ENCODE assay signal across 29 cellular contexts in the genomic region with DNA sequence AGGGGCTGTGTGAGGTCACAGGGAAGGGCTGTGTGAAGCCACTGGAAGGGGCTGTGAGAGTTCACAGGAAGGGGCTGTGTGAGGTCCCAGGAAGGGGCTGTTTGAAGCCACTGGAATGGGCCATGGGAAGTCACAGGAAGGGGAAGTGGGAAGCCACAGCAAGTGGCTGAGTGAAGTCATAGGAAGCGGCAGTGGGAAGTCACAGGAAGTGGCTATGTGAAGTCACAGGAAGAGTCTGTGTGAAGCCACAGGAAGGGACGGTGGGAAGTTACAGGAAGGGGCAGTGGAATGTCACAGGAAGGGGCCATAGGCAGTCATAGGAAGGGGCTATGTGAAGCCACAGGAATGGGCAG. TPM values are rescaled to one million over a fixed set of nuclear protein-coding genes. Genes with fewer than 3 reads are reported as not detected.
DNase-seq lines count a peak whose midpoint lies in the region; ATAC-seq and TF ChIP-seq lines count a peak whose summit lies in the region.
"Had no signal": no experiment of that assay in that cellular context is flagged by ENCODE, and none has a peak within 500 bp of the region (broad histone marks: within the 10 kb centered on the region; RNA-seq: fewer than 3 reads in every experiment).

No MANE protein-coding gene starts in this region.

- no peak overlapping the region for H3K4me3 Mint-ChIP-seq in T-helper 17 cell
- H3K4me3 Mint-ChIP-seq in chondrocyte (ENCODE audit: unreplicated experiment), result no peak overlapping the region
- H3K4me3 Mint-ChIP-seq in activated CD8-positive, alpha-beta memory T cell treated with anti-CD3 and anti-CD28 coated beads, Interleukin-2, amount 10 ng/mL, durations not matched to agents 7 days and 5 days, result no peak overlapping the region
- H3K4me3 Mint-ChIP-seq: activated T-cell treated with anti-CD3 and anti-CD28 coated beads, Interleukin-2, amount 50 U/mL, for 4 hours; nephron had no signal

- H3K4me2 ChIP-seq in BLaER1 treated with 17β-estradiol and CSF1 and Interleukin-3, amounts not matched to agents 10 nM and 100 nM, result peak overlapping the region in 8 of 11 experiments; percentile 5 to 48 (median 30); a peak in 12 of 22 replicates
- H3K4me2 ChIP-seq in DND-41 (ENCODE audit: insufficient read depth, low read length), result no peak overlapping the region

- no peak overlapping the region for H3K27ac Mint-ChIP-seq in T-helper 17 cell
- H3K27ac Mint-ChIP-seq in chondrocyte (ENCODE audit: unreplicated experiment), result no peak overlapping the region
- no peak overlapping the region for H3K27ac Mint-ChIP-seq in activated CD8-positive, alpha-beta memory T cell treated with anti-CD3 and anti-CD28 coated beads, Interleukin-2, amount 10 ng/mL, durations not matched to agents 7 days and 5 days
- H3K27ac Mint-ChIP-seq: nephron had no signal

- intact Hi-C loops in lower lobe of right lung (cut with DNase I), result no loop called here
- intact Hi-C loops in A673 (cut with micrococcal nuclease; ENCODE audit: unreplicated experiment), result no loop called here

- H3K4me1 Mint-ChIP-seq in T-helper 17 cell (peaks cover 4% of the 10 kb centered on the region), chondrocyte (ENCODE audit: low read depth) (no peaks in the 10 kb centered on the region)
- H3K4me1 Mint-ChIP-seq in activated CD8-positive, alpha-beta memory T cell treated with anti-CD3 and anti-CD28 coated beads, Interleukin-2, amount 10 ng/mL, durations not matched to agents 7 days and 5 days, result peaks cover 6% of the 10 kb centered on the region
- H3K4me1 Mint-ChIP-seq: nephron had no signal

- BruUV-seq in A673 (replicated peaks; lab: Mats Ljungman, UMichigan), result no TSS peak

- no peaks in the 10 kb centered on the region for H3K36me3 ChIP-seq in BLaER1 treated with 17β-estradiol and CSF1 and Interleukin-3, amounts not matched to agents 10 nM and 100 nM
- H3K36me3 ChIP-seq in DND-41 (ENCODE audit: insufficient read depth, low read length), result no peaks in the 10 kb centered on the region
- H3K36me3 ChIP-seq in lower lobe of right lung, result no peaks in the 10 kb centered on the region
- H3K36me3 ChIP-seq in A673 (ENCODE audit: insufficient read depth, low read length, poor library complexity, severe bottlenecking), result no peaks in the 10 kb centered on the region
- H3K36me3 ChIP-seq: pancreas, SJSA1, upper lobe of right lung had no signal

- peaks cover 73 to 94% (median 80%) of the 10 kb centered on the region in 11 experiments for H3K9me3 ChIP-seq in BLaER1 treated with 17β-estradiol and CSF1 and Interleukin-3, amounts not matched to agents 10 nM and 100 nM (replicated peaks in 1 of 11)
- peaks cover 53% of the 10 kb centered on the region for H3K9me3 ChIP-seq in DND-41 (ENCODE audit: insufficient read depth, low read length, severe bottlenecking)
- H3K9me3 ChIP-seq in T-helper 17 cell (ENCODE audit: control insufficient read depth, low read length, poor library complexity, severe bottlenecking), result peaks cover 12% of the 10 kb centered on the region
- peaks cover 7% of the 10 kb centered on the region for H3K9me3 ChIP-seq in lower lobe of right lung
- no peaks in the 10 kb centered on the region for H3K9me3 ChIP-seq in A673 (ENCODE audit: low read depth, low read length, poor library complexity, severe bottlenecking)
- H3K9me3 ChIP-seq: pancreas, SJSA1, upper lobe of right lung had no signal

- H3K27me3 ChIP-seq in BLaER1 treated with 17β-estradiol and CSF1 and Interleukin-3, amounts not matched to agents 10 nM and 100 nM, result no peaks in the 10 kb centered on the region
- H3K27me3 ChIP-seq in DND-41 (ENCODE audit: insufficient read depth, low read length, poor library complexity) (no peaks in the 10 kb centered on the region), lower lobe of right lung (ENCODE audit: low read depth) (no peaks in the 10 kb centered on the region), A673 (replicated peaks; ENCODE audit: insufficient read depth, low read depth, low read length, poor library complexity) (no peaks in the 10 kb centered on the region)
- H3K27me3 ChIP-seq: pancreas, SJSA1, upper lobe of right lung had no signal

- CTCF ChIA-PET in A673 (lab: Charles Lee) (no interaction called here), HEK293T (lab: Yijun Ruan, JAX) (no interaction called here)
- CTCF ChIA-PET in activated CD8-positive, alpha-beta memory T cell treated with anti-CD3 and anti-CD28 coated beads, Interleukin-2, amount 10 ng/mL, durations not matched to agents 7 days and 5 days (lab: Charles Lee), result no interaction called here

- peak overlapping the region in 5 of 11 experiments; percentile 32 to 68 (median 64); a peak in 11 of 22 replicates for H3K9ac ChIP-seq in BLaER1 treated with 17β-estradiol and CSF1 and Interleukin-3, amounts not matched to agents 10 nM and 100 nM
- no peak overlapping the region for H3K9ac ChIP-seq in DND-41 (ENCODE audit: low read depth, low read length)

- DNase-seq in DND-41 (peak; percentile 52), T-helper 17 cell (no peak), lower lobe of right lung (no peak), A673 (ENCODE audit: low spot score) (no peak), HEK293T (ENCODE audit: extremely low spot score) (no peak), chondrocyte (ENCODE audit: low spot score) (no peak)
- no peak for DNase-seq in activated CD8-positive, alpha-beta memory T cell treated with anti-CD3 and anti-CD28 coated beads, Interleukin-2, amount 10 ng/mL, durations not matched to agents 7 days and 5 days
- DNase-seq: activated gamma-delta T cell treated with Interleukin-2 at 50 U/mL for 16 hours; activated T-cell treated with anti-CD3 and anti-CD28 coated beads, Interleukin-2, amount 50 U/mL, for 4 hours; effector CD4-positive, alpha-beta T cell; EL; erythroblast; glutamatergic neuron; kidney; midbrain; NCI-H2171 treated with DMSO at 0.1 percent for 48 hours; NCI-H526; NK-92 treated with Interleukin-12 subunit alpha and Interleukin-12 subunit beta, amount 100 ng/mL, for 24 hours; pancreas; retina; stimulated activated CD4-positive, alpha-beta T cell treated with anti-CD3 and anti-CD28 coated beads, Interleukin-4, amount 100 ng/mL, for 1 hour; upper lobe of right lung had no signal

- H3K27me3 Mint-ChIP-seq in T-helper 17 cell (no peaks in the 10 kb centered on the region), chondrocyte (ENCODE audit: low read depth) (no peaks in the 10 kb centered on the region)
- no peaks in the 10 kb centered on the region for H3K27me3 Mint-ChIP-seq in activated CD8-positive, alpha-beta memory T cell treated with anti-CD3 and anti-CD28 coated beads, Interleukin-2, amount 10 ng/mL, durations not matched to agents 7 days and 5 days

- H3K27ac ChIP-seq in BLaER1 treated with 17β-estradiol and CSF1 and Interleukin-3, amounts not matched to agents 10 nM and 100 nM, result peak overlapping the region in 10 of 11 experiments; percentile 22 to 87 (median 74); a peak in 19 of 22 replicates
- H3K27ac ChIP-seq in DND-41 (ENCODE audit: low read length) (peak overlapping the region; percentile 76), lower lobe of right lung (peak overlapping the region; percentile 14), A673 (ENCODE audit: low read depth, low read length, poor library complexity, severe bottlenecking) (no peak overlapping the region)
- H3K27ac ChIP-seq: pancreas, SJSA1, upper lobe of right lung had no signal

- H3K36me3 Mint-ChIP-seq in T-helper 17 cell (ENCODE audit: low read depth) (no peaks in the 10 kb centered on the region), chondrocyte (ENCODE audit: low read depth) (no peaks in the 10 kb centered on the region)
- H3K36me3 Mint-ChIP-seq in activated CD8-positive, alpha-beta memory T cell treated with anti-CD3 and anti-CD28 coated beads, Interleukin-2, amount 10 ng/mL, durations not matched to agents 7 days and 5 days, result no peaks in the 10 kb centered on the region

- POLR2A ChIA-PET in A673 (lab: Charles Lee; ENCODE audit: low non-redundant PET), result no interaction called here
- POLR2A ChIA-PET in HEK293T (lab: Yijun Ruan, JAX), result no interaction called here

- H2AFZ ChIP-seq in DND-41 (ENCODE audit: low read depth, low read length), result no peak overlapping the region

- no peaks in the 10 kb centered on the region for H4K20me1 ChIP-seq in BLaER1 treated with 17β-estradiol and CSF1 and Interleukin-3, amounts not matched to agents 10 nM and 100 nM
- no peaks in the 10 kb centered on the region for H4K20me1 ChIP-seq in DND-41 (ENCODE audit: insufficient read depth, low read length)

- ATAC-seq in DND-41 (ENCODE audit: insufficient read depth, low read depth) (peak; percentile 47), T-helper 17 cell (peak; percentile 8), lower lobe of right lung (no peak)
- no peak for ATAC-seq in activated CD8-positive, alpha-beta memory T cell treated with anti-CD3 and anti-CD28 coated beads, Interleukin-2, amount 10 ng/mL, durations not matched to agents 7 days and 5 days
- ATAC-seq: GM12878, HCT116, pancreas, upper lobe of right lung had no signal

- H3K9me3 Mint-ChIP-seq in chondrocyte (ENCODE audit: low read depth), result no peaks in the 10 kb centered on the region
- H3K9me3 Mint-ChIP-seq in activated CD8-positive, alpha-beta memory T cell treated with anti-CD3 and anti-CD28 coated beads, Interleukin-2, amount 10 ng/mL, durations not matched to agents 7 days and 5 days (ENCODE audit: low read depth), result peaks cover 3% of the 10 kb centered on the region
- H3K9me3 Mint-ChIP-seq: activated T-cell treated with anti-CD3 and anti-CD28 coated beads, Interleukin-2, amount 50 U/mL, for 4 hours had no signal

- TF ChIP-seq CTCF in DND-41 (IDR thresholded peaks at IDR 0.05; ENCODE audit: borderline replicate concordance, extremely low read depth, low read length, poor library complexity, severe bottlenecking) (no peak), lower lobe of right lung (IDR thresholded peaks at IDR 0.05) (no peak), A673 (conservative IDR thresholded peaks at IDR 0.05; ENCODE audit: low read depth, low read length) (no peak), chondrocyte (IDR thresholded peaks at IDR 0.05) (no peak)

- no peaks in the 10 kb centered on the region for H3K79me2 ChIP-seq in DND-41 (ENCODE audit: insufficient read depth, low read length)

- H3K4me1 ChIP-seq in BLaER1 treated with 17β-estradiol and CSF1 and Interleukin-3, amounts not matched to agents 10 nM and 100 nM, result peaks cover 0 to 40% (median 21%) of the 10 kb centered on the region in 10 experiments; a peak in 14 of 20 replicates
- H3K4me1 ChIP-seq in DND-41 (ENCODE audit: insufficient read depth, low read length) (peaks cover 27% of the 10 kb centered on the region), lower lobe of right lung (no peaks in the 10 kb centered on the region), A673 (ENCODE audit: insufficient read depth, low read length, poor library complexity, severe bottlenecking) (no peaks in the 10 kb centered on the region)
- H3K4me1 ChIP-seq: pancreas, SJSA1, upper lobe of right lung had no signal

- peak overlapping the region in 6 of 10 experiments; percentile 31 to 54 (median 38); a peak in 7 of 20 replicates for H3K4me3 ChIP-seq in BLaER1 treated with 17β-estradiol and CSF1 and Interleukin-3, amounts not matched to agents 10 nM and 100 nM
- H3K4me3 ChIP-seq in DND-41 (ENCODE audit: low read depth in 1 of 2, low read length in 2 of 2) (no peak overlapping the region), lower lobe of right lung (no peak overlapping the region), A673 (ENCODE audit: low read depth, low read length, poor library complexity, severe bottlenecking) (no peak overlapping the region)
- H3K4me3 ChIP-seq: GM12878, pancreas, SJSA1, upper lobe of right lung had no signal

RNA-seq across cellular contexts. Expression of gene GASK1A, which starts 37.4 kb away (rescaled TPM):
- not detected for total RNA-seq in T-helper 17 cell
- total RNA-seq in lower lobe of right lung, result 5.9 TPM
- total RNA-seq in A673 (2021), result 1.4 and 1.9 TPM in 2 replicates
- 0.17 TPM in 1 of 3 replicates, not detected in the others for total RNA-seq in chondrocyte
- total RNA-seq in activated CD8-positive, alpha-beta memory T cell treated with anti-CD3 and anti-CD28 coated beads, Interleukin-2, amount 10 ng/mL, durations not matched to agents 7 days and 5 days, result not detected
- total RNA-seq: activated CD8-positive, alpha-beta memory T cell treated with anti-CD3 and anti-CD28 coated beads for 36 hours; activated T-cell treated with anti-CD3 and anti-CD28 coated beads, Interleukin-2, amount 50 U/mL, for 4 hours; SJSA1; T-helper 1 cell treated with Interleukin-12 subunit alpha and Interleukin-12 subunit beta and Interleukin-4 antibody, amounts not matched to agents 30 ng/mL and 1 ng/mL, for 36 hours had no signal

Comparison
In these comparisons a context has a peak if more than half of its experiments do, and no peak if none do; other contexts are left out.
1. H3K4me3 ChIP-seq: peak in BLaER1 treated with 17β-estradiol and CSF1 and Interleukin-3, amounts not matched to agents 10 nM and 100 nM (6 of 10); none in DND-41 (0 of 2), lower lobe of right lung (single experiment) and A673 (single experiment).
2. ATAC-seq: peak in DND-41 (single experiment) and T-helper 17 cell (single experiment); none in lower lobe of right lung (0 of 2) and activated CD8-positive, alpha-beta memory T cell treated with anti-CD3 and anti-CD28 coated beads, Interleukin-2, amount 10 ng/mL, durations not matched to agents 7 days and 5 days (single experiment).